In genomic region chr20:62785381-62785780, GRCh38 we compare ENCODE assay signal across 2 cellular contexts.
TF ChIP-seq lines count a peak whose summit lies in the region.

No MANE protein-coding gene starts in this region.

TF ChIP-seq in SK-N-SH, 30 proteins besides CTCF, POLR2A, EP300 and RAD21:
- TF ChIP-seq SIN3A (IDR thresholded peaks at IDR 0.05; ENCODE audit: borderline replicate concordance, low read depth, low read length) (no peak), FOSL2 (IDR thresholded peaks at IDR 0.05; ENCODE audit: borderline replicate concordance, low read depth) (no peak), FOXJ3 (CRISPR knock-in tag; IDR thresholded peaks at IDR 0.05) (0 out of 2 replicates have a peak, but pooled peaks have one; percentile 17)

TF ChIP-seq in SK-N-SH treated with all-trans-retinoic acid at 6 μM for 48 hours, 23 proteins besides CTCF, POLR2A, EP300 and RAD21:
- TF ChIP-seq SNAI2 (CRISPR knock-in tag; IDR thresholded peaks at IDR 0.05) (no peak), ISL1 (CRISPR knock-in tag; IDR thresholded peaks at IDR 0.05) (no peak), TOX (CRISPR knock-in tag; IDR thresholded peaks at IDR 0.05; ENCODE audit: borderline replicate concordance) (no peak), PATZ1 (CRISPR knock-in tag; IDR thresholded peaks at IDR 0.05; ENCODE audit: borderline replicate concordance) (no peak), PPARA (CRISPR knock-in tag; IDR thresholded peaks at IDR 0.05; ENCODE audit: borderline replicate concordance) (no peak), ZFP3 (CRISPR knock-in tag; IDR thresholded peaks at IDR 0.05) (no peak), CSRNP3 (CRISPR knock-in tag; IDR thresholded peaks at IDR 0.05) (no peak), ZNF70 (CRISPR knock-in tag; IDR thresholded peaks at IDR 0.05) (no peak), TCF4 (CRISPR knock-in tag; IDR thresholded peaks at IDR 0.05; ENCODE audit: borderline replicate concordance) (no peak), RARB (CRISPR knock-in tag; IDR thresholded peaks at IDR 0.05) (no peak), ZNF8 (CRISPR knock-in tag; IDR thresholded peaks at IDR 0.05) (no peak), POU6F1 (CRISPR knock-in tag; IDR thresholded peaks at IDR 0.05; ENCODE audit: borderline replicate concordance, low read depth) (no peak), BACH2 (CRISPR knock-in tag; IDR thresholded peaks at IDR 0.05; ENCODE audit: borderline replicate concordance) (no peak), CSDC2 (CRISPR knock-in tag; IDR thresholded peaks at IDR 0.05) (no peak), CREB5 (CRISPR knock-in tag; IDR thresholded peaks at IDR 0.05; ENCODE audit: low read depth) (no peak)
